Comparison of ENCODE assay signal across 1 cellular context in the genomic region with DNA sequence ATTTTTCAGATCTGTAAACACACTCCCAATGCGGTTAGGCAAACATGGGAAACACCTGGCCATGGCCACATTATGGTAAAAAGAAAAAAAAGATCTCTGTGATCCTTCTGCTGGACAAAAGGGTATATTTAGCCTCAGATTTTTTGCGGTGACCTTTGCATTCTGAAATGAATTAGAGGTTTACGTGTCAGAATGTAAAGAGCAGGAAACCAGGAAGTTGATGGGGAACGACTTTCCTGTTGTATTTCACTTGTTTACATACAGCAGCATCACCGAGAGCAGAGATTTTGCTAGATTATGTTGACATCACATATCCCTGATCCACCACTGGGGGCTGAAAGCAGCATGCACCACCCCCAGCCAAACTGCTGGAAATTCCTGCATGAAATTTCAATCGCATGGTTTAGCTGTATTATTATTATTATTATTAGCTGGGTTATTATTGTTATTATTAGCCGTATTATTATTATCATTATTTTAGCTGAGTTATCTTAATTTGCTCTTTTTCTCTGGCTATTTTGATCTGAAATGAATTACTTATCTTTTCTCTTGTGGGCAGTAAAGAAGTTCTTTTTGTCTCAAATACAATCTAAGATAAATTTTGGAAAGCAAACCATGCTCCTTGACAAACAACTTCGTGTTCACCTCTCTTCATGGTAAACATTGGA.
A peak's percentile ranks its signal among the peaks of the same experiment; 100 is the strongest.
TF ChIP-seq lines count a peak whose summit lies in the region.

No MANE protein-coding gene starts in this region.

TF ChIP-seq in HepG2, 621 proteins besides CTCF, POLR2A, EP300 and RAD21 (continued from another document and continues in another):
- TF ChIP-seq, protein P1, sequence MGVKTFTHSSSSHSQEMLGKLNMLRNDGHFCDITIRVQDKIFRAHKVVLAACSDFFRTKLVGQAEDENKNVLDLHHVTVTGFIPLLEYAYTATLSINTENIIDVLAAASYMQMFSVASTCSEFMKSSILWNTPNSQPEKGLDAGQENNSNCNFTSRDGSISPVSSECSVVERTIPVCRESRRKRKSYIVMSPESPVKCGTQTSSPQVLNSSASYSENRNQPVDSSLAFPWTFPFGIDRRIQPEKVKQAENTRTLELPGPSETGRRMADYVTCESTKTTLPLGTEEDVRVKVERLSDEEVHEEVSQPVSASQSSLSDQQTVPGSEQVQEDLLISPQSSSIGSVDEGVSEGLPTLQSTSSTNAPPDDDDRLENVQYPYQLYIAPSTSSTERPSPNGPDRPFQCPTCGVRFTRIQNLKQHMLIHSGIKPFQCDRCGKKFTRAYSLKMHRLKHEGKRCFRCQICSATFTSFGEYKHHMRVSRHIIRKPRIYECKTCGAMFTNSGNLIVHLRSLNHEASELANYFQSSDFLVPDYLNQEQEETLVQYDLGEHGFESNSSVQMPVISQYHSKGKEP (CRISPR knock-in tag; IDR thresholded peaks at IDR 0.05) = no peak
- no peak for TF ChIP-seq TOPORS (CRISPR knock-in tag; IDR thresholded peaks at IDR 0.05)
- no peak for TF ChIP-seq ZKSCAN1 (IDR thresholded peaks at IDR 0.05; ENCODE audit: low read length)
- TF ChIP-seq ZKSCAN8 (CRISPR knock-in tag; IDR thresholded peaks at IDR 0.05; ENCODE audit: borderline replicate concordance) = peak; percentile 90
- TF ChIP-seq KDM6A (CRISPR knock-in tag; IDR thresholded peaks at IDR 0.05; ENCODE audit: low read depth) = peak; percentile 84
- TF ChIP-seq MED1 (CRISPR knock-in tag; IDR thresholded peaks at IDR 0.05) = peak; percentile 91
- TF ChIP-seq ERF (CRISPR knock-in tag; IDR thresholded peaks at IDR 0.05) = no peak; the same call in none of the 2 replicates
- no peak for TF ChIP-seq GLI4 (CRISPR knock-in tag; IDR thresholded peaks at IDR 0.05; ENCODE audit: borderline replicate concordance)
- peak; percentile 96 for TF ChIP-seq FOXA3 (CRISPR knock-in tag; IDR thresholded peaks at IDR 0.05)
- TF ChIP-seq SOX5 (CRISPR knock-in tag; IDR thresholded peaks at IDR 0.05; ENCODE audit: borderline replicate concordance) = peak; percentile 92
- TF ChIP-seq, protein P2, sequence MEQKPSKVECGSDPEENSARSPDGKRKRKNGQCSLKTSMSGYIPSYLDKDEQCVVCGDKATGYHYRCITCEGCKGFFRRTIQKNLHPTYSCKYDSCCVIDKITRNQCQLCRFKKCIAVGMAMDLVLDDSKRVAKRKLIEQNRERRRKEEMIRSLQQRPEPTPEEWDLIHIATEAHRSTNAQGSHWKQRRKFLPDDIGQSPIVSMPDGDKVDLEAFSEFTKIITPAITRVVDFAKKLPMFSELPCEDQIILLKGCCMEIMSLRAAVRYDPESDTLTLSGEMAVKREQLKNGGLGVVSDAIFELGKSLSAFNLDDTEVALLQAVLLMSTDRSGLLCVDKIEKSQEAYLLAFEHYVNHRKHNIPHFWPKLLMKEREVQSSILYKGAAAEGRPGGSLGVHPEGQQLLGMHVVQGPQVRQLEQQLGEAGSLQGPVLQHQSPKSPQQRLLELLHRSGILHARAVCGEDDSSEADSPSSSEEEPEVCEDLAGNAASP (CRISPR knock-in tag; IDR thresholded peaks at IDR 0.05; ENCODE audit: borderline replicate concordance) = 0 out of 2 replicates have a peak, but pooled peaks have one; percentile 28
- TF ChIP-seq HOXA7 (CRISPR knock-in tag; IDR thresholded peaks at IDR 0.05) = no peak
- no peak for TF ChIP-seq ZNF432 (CRISPR knock-in tag; IDR thresholded peaks at IDR 0.05; ENCODE audit: borderline replicate concordance)
- no peak for TF ChIP-seq SOX6 (IDR thresholded peaks at IDR 0.05)
- TF ChIP-seq SOX6 (CRISPR knock-in tag; IDR thresholded peaks at IDR 0.05) = peak; percentile 72; the same call in 1 of the 2 replicates
- no peak for TF ChIP-seq ZC3H13 (CRISPR knock-in tag; IDR thresholded peaks at IDR 0.05)
- no peak for TF ChIP-seq SRY (CRISPR knock-in tag; IDR thresholded peaks at IDR 0.05)
- no peak for TF ChIP-seq ZNF138 (CRISPR knock-in tag; IDR thresholded peaks at IDR 0.05; ENCODE audit: low read depth)
- peak; percentile 25; the same call in 1 of the 2 replicates for TF ChIP-seq NCOR1 (IDR thresholded peaks at IDR 0.05; ENCODE audit: borderline replicate concordance, low read length)
- peak; percentile 66; the same call in 1 of the 2 replicates for TF ChIP-seq ISL2 (CRISPR knock-in tag; IDR thresholded peaks at IDR 0.05)
- TF ChIP-seq RXRB (CRISPR knock-in tag; IDR thresholded peaks at IDR 0.05; ENCODE audit: borderline replicate concordance) = peak; percentile 85; the same call in 1 of the 2 replicates
- TF ChIP-seq, protein P3, sequence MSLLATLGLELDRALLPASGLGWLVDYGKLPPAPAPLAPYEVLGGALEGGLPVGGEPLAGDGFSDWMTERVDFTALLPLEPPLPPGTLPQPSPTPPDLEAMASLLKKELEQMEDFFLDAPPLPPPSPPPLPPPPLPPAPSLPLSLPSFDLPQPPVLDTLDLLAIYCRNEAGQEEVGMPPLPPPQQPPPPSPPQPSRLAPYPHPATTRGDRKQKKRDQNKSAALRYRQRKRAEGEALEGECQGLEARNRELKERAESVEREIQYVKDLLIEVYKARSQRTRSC (CRISPR knock-in tag; IDR thresholded peaks at IDR 0.05; ENCODE audit: low read depth) = no peak
- peak; percentile 80; the same call in 1 of the 2 replicates for TF ChIP-seq ETV5 (CRISPR knock-in tag; IDR thresholded peaks at IDR 0.05; ENCODE audit: borderline replicate concordance)
- TF ChIP-seq, protein P4, sequence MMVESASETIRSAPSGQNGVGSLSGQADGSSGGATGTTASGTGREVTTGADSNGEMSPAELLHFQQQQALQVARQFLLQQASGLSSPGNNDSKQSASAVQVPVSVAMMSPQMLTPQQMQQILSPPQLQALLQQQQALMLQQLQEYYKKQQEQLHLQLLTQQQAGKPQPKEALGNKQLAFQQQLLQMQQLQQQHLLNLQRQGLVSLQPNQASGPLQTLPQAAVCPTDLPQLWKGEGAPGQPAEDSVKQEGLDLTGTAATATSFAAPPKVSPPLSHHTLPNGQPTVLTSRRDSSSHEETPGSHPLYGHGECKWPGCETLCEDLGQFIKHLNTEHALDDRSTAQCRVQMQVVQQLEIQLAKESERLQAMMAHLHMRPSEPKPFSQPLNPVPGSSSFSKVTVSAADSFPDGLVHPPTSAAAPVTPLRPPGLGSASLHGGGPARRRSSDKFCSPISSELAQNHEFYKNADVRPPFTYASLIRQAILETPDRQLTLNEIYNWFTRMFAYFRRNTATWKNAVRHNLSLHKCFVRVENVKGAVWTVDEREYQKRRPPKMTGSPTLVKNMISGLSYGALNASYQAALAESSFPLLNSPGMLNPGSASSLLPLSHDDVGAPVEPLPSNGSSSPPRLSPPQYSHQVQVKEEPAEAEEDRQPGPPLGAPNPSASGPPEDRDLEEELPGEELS (CRISPR knock-in tag; IDR thresholded peaks at IDR 0.05) = peak; percentile 92
- TF ChIP-seq ZNF382 (CRISPR knock-in tag; IDR thresholded peaks at IDR 0.05; ENCODE audit: borderline replicate concordance) = no peak
- TF ChIP-seq, protein P5, sequence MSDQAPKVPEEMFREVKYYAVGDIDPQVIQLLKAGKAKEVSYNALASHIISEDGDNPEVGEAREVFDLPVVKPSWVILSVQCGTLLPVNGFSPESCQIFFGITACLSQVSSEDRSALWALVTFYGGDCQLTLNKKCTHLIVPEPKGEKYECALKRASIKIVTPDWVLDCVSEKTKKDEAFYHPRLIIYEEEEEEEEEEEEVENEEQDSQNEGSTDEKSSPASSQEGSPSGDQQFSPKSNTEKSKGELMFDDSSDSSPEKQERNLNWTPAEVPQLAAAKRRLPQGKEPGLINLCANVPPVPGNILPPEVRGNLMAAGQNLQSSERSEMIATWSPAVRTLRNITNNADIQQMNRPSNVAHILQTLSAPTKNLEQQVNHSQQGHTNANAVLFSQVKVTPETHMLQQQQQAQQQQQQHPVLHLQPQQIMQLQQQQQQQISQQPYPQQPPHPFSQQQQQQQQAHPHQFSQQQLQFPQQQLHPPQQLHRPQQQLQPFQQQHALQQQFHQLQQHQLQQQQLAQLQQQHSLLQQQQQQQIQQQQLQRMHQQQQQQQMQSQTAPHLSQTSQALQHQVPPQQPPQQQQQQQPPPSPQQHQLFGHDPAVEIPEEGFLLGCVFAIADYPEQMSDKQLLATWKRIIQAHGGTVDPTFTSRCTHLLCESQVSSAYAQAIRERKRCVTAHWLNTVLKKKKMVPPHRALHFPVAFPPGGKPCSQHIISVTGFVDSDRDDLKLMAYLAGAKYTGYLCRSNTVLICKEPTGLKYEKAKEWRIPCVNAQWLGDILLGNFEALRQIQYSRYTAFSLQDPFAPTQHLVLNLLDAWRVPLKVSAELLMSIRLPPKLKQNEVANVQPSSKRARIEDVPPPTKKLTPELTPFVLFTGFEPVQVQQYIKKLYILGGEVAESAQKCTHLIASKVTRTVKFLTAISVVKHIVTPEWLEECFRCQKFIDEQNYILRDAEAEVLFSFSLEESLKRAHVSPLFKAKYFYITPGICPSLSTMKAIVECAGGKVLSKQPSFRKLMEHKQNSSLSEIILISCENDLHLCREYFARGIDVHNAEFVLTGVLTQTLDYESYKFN (CRISPR knock-in tag; conservative IDR thresholded peaks at IDR 0.05) = peak; percentile 92
- TF ChIP-seq ZNF234 (CRISPR knock-in tag; conservative IDR thresholded peaks at IDR 0.05) = no peak
- no peak for TF ChIP-seq ZFP36L1 (CRISPR knock-in tag; IDR thresholded peaks at IDR 0.05)
- TF ChIP-seq PRMT3 (CRISPR knock-in tag; IDR thresholded peaks at IDR 0.05; ENCODE audit: borderline replicate concordance, low read depth) = no peak
- no peak for TF ChIP-seq PTBP1 (IDR thresholded peaks at IDR 0.05; ENCODE audit: low read depth, low read length, poor library complexity, severe bottlenecking)
- no peak for TF ChIP-seq ZFP36L2 (CRISPR knock-in tag; IDR thresholded peaks at IDR 0.05)
- TF ChIP-seq ZNF282 (IDR thresholded peaks at IDR 0.05; ENCODE audit: partially characterized antibody) = no peak
- peak; percentile 70; the same call in 1 of the 2 replicates for TF ChIP-seq PITX1 (CRISPR knock-in tag; IDR thresholded peaks at IDR 0.05)
- no peak for TF ChIP-seq PRPF4 (IDR thresholded peaks at IDR 0.05; ENCODE audit: low read depth, low read length, poor library complexity, severe bottlenecking)
- TF ChIP-seq ZNF720 (CRISPR knock-in tag; IDR thresholded peaks at IDR 0.05) = no peak
- TF ChIP-seq, protein P6, sequence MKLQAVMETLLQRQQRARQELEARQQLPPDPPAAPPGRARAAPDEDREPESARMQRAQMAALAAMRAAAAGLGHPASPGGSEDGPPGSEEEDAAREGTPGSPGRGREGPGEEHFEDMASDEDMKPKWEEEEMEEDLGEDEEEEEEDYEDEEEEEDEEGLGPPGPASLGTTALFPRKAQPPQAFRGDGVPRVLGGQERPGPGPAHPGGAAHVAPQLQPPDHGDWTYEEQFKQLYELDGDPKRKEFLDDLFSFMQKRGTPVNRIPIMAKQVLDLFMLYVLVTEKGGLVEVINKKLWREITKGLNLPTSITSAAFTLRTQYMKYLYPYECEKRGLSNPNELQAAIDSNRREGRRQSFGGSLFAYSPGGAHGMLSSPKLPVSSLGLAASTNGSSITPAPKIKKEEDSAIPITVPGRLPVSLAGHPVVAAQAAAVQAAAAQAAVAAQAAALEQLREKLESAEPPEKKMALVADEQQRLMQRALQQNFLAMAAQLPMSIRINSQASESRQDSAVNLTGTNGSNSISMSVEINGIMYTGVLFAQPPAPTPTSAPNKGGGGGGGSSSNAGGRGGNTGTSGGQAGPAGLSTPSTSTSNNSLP (IDR thresholded peaks at IDR 0.05; ENCODE audit: low read depth, low read length) = peak; percentile 95
- TF ChIP-seq, protein P7, sequence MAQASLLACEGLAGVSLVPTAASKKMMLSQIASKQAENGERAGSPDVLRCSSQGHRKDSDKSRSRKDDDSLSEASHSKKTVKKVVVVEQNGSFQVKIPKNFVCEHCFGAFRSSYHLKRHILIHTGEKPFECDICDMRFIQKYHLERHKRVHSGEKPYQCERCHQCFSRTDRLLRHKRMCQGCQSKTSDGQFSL (CRISPR knock-in tag; IDR thresholded peaks at IDR 0.05) = no peak
- no peak for TF ChIP-seq TCF7L2 (IDR thresholded peaks at IDR 0.05; ENCODE audit: low read depth, low read length)
- TF ChIP-seq, protein P8, sequence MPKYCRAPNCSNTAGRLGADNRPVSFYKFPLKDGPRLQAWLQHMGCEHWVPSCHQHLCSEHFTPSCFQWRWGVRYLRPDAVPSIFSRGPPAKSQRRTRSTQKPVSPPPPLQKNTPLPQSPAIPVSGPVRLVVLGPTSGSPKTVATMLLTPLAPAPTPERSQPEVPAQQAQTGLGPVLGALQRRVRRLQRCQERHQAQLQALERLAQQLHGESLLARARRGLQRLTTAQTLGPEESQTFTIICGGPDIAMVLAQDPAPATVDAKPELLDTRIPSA (CRISPR knock-in tag; IDR thresholded peaks at IDR 0.05; ENCODE audit: borderline replicate concordance) = no peak
- TF ChIP-seq, protein P9, sequence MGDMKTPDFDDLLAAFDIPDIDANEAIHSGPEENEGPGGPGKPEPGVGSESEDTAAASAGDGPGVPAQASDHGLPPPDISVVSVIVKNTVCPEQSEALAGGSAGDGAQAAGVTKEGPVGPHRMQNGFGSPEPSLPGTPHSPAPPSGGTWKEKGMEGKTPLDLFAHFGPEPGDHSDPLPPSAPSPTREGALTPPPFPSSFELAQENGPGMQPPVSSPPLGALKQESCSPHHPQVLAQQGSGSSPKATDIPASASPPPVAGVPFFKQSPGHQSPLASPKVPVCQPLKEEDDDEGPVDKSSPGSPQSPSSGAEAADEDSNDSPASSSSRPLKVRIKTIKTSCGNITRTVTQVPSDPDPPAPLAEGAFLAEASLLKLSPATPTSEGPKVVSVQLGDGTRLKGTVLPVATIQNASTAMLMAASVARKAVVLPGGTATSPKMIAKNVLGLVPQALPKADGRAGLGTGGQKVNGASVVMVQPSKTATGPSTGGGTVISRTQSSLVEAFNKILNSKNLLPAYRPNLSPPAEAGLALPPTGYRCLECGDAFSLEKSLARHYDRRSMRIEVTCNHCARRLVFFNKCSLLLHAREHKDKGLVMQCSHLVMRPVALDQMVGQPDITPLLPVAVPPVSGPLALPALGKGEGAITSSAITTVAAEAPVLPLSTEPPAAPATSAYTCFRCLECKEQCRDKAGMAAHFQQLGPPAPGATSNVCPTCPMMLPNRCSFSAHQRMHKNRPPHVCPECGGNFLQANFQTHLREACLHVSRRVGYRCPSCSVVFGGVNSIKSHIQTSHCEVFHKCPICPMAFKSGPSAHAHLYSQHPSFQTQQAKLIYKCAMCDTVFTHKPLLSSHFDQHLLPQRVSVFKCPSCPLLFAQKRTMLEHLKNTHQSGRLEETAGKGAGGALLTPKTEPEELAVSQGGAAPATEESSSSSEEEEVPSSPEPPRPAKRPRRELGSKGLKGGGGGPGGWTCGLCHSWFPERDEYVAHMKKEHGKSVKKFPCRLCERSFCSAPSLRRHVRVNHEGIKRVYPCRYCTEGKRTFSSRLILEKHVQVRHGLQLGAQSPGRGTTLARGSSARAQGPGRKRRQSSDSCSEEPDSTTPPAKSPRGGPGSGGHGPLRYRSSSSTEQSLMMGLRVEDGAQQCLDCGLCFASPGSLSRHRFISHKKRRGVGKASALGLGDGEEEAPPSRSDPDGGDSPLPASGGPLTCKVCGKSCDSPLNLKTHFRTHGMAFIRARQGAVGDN (CRISPR knock-in tag; IDR thresholded peaks at IDR 0.05) = no peak
- 0 out of 2 replicates have a peak, but pooled peaks have one; percentile 2 for TF ChIP-seq CEBPB (IDR thresholded peaks at IDR 0.05; ENCODE audit: borderline replicate concordance, low read depth, low read length)
- TF ChIP-seq SP2 (CRISPR knock-in tag; IDR thresholded peaks at IDR 0.05) = no peak
- 0 out of 2 replicates have a peak, but pooled peaks have one; percentile 63 for TF ChIP-seq ZFP1 (CRISPR knock-in tag; IDR thresholded peaks at IDR 0.05)
